ENCODE assay signal across 33 cellular contexts in genomic region chr3:63705092-63705645, GRCh38. TPM values are rescaled to one million over a fixed set of nuclear protein-coding genes. Genes with fewer than 3 reads are reported as not detected.
"Had no signal": no experiment of that assay in that cellular context is flagged by ENCODE, and none has a peak within 500 bp of the region (broad histone marks: within the 10 kb centered on the region; RNA-seq: fewer than 3 reads in every experiment).

No MANE protein-coding gene starts in this region.

- ATAC-seq: activated CD8-positive, alpha-beta memory T cell treated with anti-CD3 and anti-CD28 coated beads, Interleukin-2, amount 10 ng/mL, durations not matched to agents 7 days and 5 days had no signal

- H3K9me3 ChIP-seq: adrenal gland had no signal

- FAIRE-seq: colon had no signal

- H3K27ac ChIP-seq: adrenal gland, brain microvascular endothelial cell, PC-9, WERI-Rb-1 had no signal

- H3K36me3 ChIP-seq: adrenal gland, brain microvascular endothelial cell, WERI-Rb-1 had no signal

- H3K4me3 ChIP-seq: adrenal gland, PC-9 had no signal

- DNase-seq: activated CD4-positive, alpha-beta memory T cell treated with anti-CD3 and anti-CD28 coated beads, Interleukin-2, amount 10 ng/mL, durations not matched to agents 7 days and 5 days; activated CD4-positive, alpha-beta T cell treated with anti-CD3 and anti-CD28 coated beads for 1 hour; activated CD4-positive, alpha-beta T cell treated with anti-CD3 and anti-CD28 coated beads for 48 hours; activated CD4-positive, CD25-positive, alpha-beta regulatory T cell; activated CD8-positive, alpha-beta memory T cell treated with anti-CD3 and anti-CD28 coated beads for 24 hours; activated CD8-positive, alpha-beta memory T cell treated with anti-CD3 and anti-CD28 coated beads, Interleukin-2, amount 10 ng/mL, durations not matched to agents 7 days and 5 days; activated CD8-positive, alpha-beta memory T cell treated with anti-CD3 and anti-CD28 coated beads, Interleukin-2, amount 50 U/mL, for 48 hours; activated effector memory CD4-positive, alpha-beta T cell treated with anti-CD3 and anti-CD28 coated beads, Interleukin-2, amount 50 U/mL, for 16 hours; activated naive CD4-positive, alpha-beta T cell treated with Interleukin-2 at 50 U/mL for 16 hours; activated naive CD8-positive, alpha-beta T cell treated with anti-CD3 and anti-CD28 coated beads, Interleukin-2, amount 10 ng/mL, durations not matched to agents 7 days and 5 days; activated T-cell treated with anti-CD3 and anti-CD28 coated beads, Interleukin-2, amount 50 U/mL, for 48 hours; adrenal gland; anterior cingulate cortex; brain microvascular endothelial cell; central memory CD4-positive, alpha-beta T cell; NCI-H1105; NCI-H1436; NCI-H1694 treated with DMSO at 0.1 percent for 48 hours; NCI-H2029; NCI-H510A; NCI-H526; NCI-H748 treated with DMSO at 0.1 percent for 48 hours; PC-9; Right ventricle myocardium superior; SW 1271; T-helper 1 cell; T-helper 2 cell; T-helper 9 cell; WERI-Rb-1 had no signal

- H3K4me1 ChIP-seq: adrenal gland had no signal

- H3K27me3 ChIP-seq: adrenal gland, brain microvascular endothelial cell had no signal

RNA-seq across cellular contexts. Expression of gene SNTN, which starts 52.7 kb away (rescaled TPM):
- total RNA-seq: activated CD4-positive, alpha-beta memory T cell treated with anti-CD3 and anti-CD28 coated beads, Interleukin-2, amount 10 ng/mL, durations not matched to agents 7 days and 5 days; activated CD8-positive, alpha-beta memory T cell treated with anti-CD3 and anti-CD28 coated beads, Interleukin-2, amount 10 ng/mL, durations not matched to agents 7 days and 5 days; activated naive CD8-positive, alpha-beta T cell treated with anti-CD3 and anti-CD28 coated beads, Interleukin-2, amount 10 ng/mL, durations not matched to agents 7 days and 5 days; adrenal gland; cerebellum; MCF 10A; OCI-LY7; PC-9; Right ventricle myocardium superior had no signal
- polyA plus RNA-seq: adrenal gland had no signal
